8 cellular contexts compared by ENCODE assay signal in genomic region chr7:90244565-90244908, GRCh38. TPM values are rescaled to one million over a fixed set of nuclear protein-coding genes. Genes with fewer than 3 reads are reported as not detected.
DNase-seq lines count a peak whose midpoint lies in the region; ATAC-seq and TF ChIP-seq lines count a peak whose summit lies in the region.

No MANE protein-coding gene starts in this region.

- peaks cover 3% of the 10 kb centered on the region; the same call in 1 of the 2 replicates for H3F3A ChIP-seq in MM.1S (ENCODE audit: insufficient read depth, low read length)

- no peaks in the 10 kb centered on the region for H3K36me3 ChIP-seq in MM.1S (replicated peaks; ENCODE audit: insufficient read depth, low read length)
- H3K36me3 ChIP-seq in osteoblast (ENCODE audit: insufficient read depth, low read length) = no peaks in the 10 kb centered on the region

- H3K36me3 Mint-ChIP-seq in Calu3 (ENCODE audit: insufficient read depth, unreplicated experiment) (peaks cover 41% of the 10 kb centered on the region), endothelial cell (ENCODE audit: low read depth, unreplicated experiment) (no peaks in the 10 kb centered on the region)

- H3K27me3 Mint-ChIP-seq in Calu3 (ENCODE audit: unreplicated experiment) (no peaks in the 10 kb centered on the region), endothelial cell (ENCODE audit: unreplicated experiment) (peaks cover 10% of the 10 kb centered on the region)

- no TSS peak for BruUV-seq in Calu3 (replicated peaks; lab: Mats Ljungman, UMichigan)

- intact Hi-C loops in Calu3 (cut with micrococcal nuclease; ENCODE audit: unreplicated experiment) = no loop called here

- no peaks in the 10 kb centered on the region for H3K79me2 ChIP-seq in MM.1S (ENCODE audit: low read length)
- peaks cover 11% of the 10 kb centered on the region for H3K79me2 ChIP-seq in osteoblast (ENCODE audit: insufficient read depth, low read length)

- ATAC-seq in GM21825 (IDR thresholded peaks at IDR 0.05; ENCODE audit: unreplicated experiment) = no peak
- no peak for ATAC-seq in HG03280 (IDR thresholded peaks at IDR 0.05; ENCODE audit: unreplicated experiment)

- DNase-seq in Calu3 = no peak
- no peak for DNase-seq in MM.1S
- no peak for DNase-seq in endothelial cell (ENCODE audit: low spot score)
- DNase-seq in osteoblast (ENCODE audit: insufficient read length, low spot score, missing footprints) = no peak
- no peak for DNase-seq in SHP77 (lab: John Stamatoyannopoulos, UW)
- DNase-seq in NCI-H1436 (lab: John Stamatoyannopoulos, UW) = no peak

- H3K27me3 ChIP-seq in MM.1S (replicated peaks; ENCODE audit: insufficient read depth, low read length) (peaks cover 8% of the 10 kb centered on the region; the same call in 1 of the 2 replicates), osteoblast (ENCODE audit: insufficient read depth, low read length) (no peaks in the 10 kb centered on the region)

- peak overlapping the region; percentile 74; the same call in 1 of the 2 replicates for H3K9ac ChIP-seq in MM.1S (ENCODE audit: low read length)

- no peak for TF ChIP-seq CTCF in Calu3 (IDR thresholded peaks at IDR 0.05; ENCODE audit: unreplicated experiment)
- TF ChIP-seq CTCF in MM.1S (IDR thresholded peaks at IDR 0.05; ENCODE audit: low read length) = no peak
- no peak for TF ChIP-seq CTCF in endothelial cell (IDR thresholded peaks at IDR 0.05; ENCODE audit: unreplicated experiment)
- no peak for TF ChIP-seq CTCF in osteoblast (IDR thresholded peaks at IDR 0.05; ENCODE audit: extremely low read depth, low read depth, low read length)

- peaks cover 6% of the 10 kb centered on the region; the same call in 1 of the 2 replicates for H3K4me1 ChIP-seq in MM.1S (ENCODE audit: low read length)
- peaks cover 11% of the 10 kb centered on the region for H3K4me1 ChIP-seq in osteoblast (ENCODE audit: insufficient read depth, low read length)

- H3K4me3 Mint-ChIP-seq in Calu3 (ENCODE audit: low read depth, unreplicated experiment) = peak overlapping the region; percentile 92
- H3K4me3 Mint-ChIP-seq in endothelial cell (ENCODE audit: unreplicated experiment) = peak overlapping the region; percentile 96

- H3K27ac Mint-ChIP-seq in Calu3 (ENCODE audit: unreplicated experiment) = peak overlapping the region; percentile 88
- peak overlapping the region; percentile 24 for H3K27ac Mint-ChIP-seq in endothelial cell (ENCODE audit: unreplicated experiment)

- no peaks in the 10 kb centered on the region for H3K9me2 ChIP-seq in MM.1S (replicated peaks; ENCODE audit: insufficient read depth, low read length)

- peak overlapping the region; percentile 91 for H3K4me2 ChIP-seq in MM.1S (ENCODE audit: low read depth, low read length)
- H3K4me2 ChIP-seq in osteoblast (ENCODE audit: insufficient read depth, low read length) = peak overlapping the region; percentile 83

- H3K27ac ChIP-seq in MM.1S (ENCODE audit: low read length) (no peak overlapping the region), osteoblast (ENCODE audit: low read depth, low read length) (peak overlapping the region; percentile 92)

- H3K4me3 ChIP-seq in MM.1S (ENCODE audit: low read length) (peak overlapping the region; percentile 89), osteoblast (ENCODE audit: insufficient read depth, low read length) (peak overlapping the region; percentile 77)

- CTCF ChIA-PET in Calu3 (lab: Charles Lee) = interaction anchor here (0.7 to 1.3 kb wide), 2 partner anchors 18 to 33 kb away, joined by 3 to 4 read pairs; partner anchors contain the start of gene STEAP2

- peaks cover 28% of the 10 kb centered on the region for H3K4me1 Mint-ChIP-seq in Calu3 (ENCODE audit: low read depth, unreplicated experiment)
- peaks cover 18% of the 10 kb centered on the region for H3K4me1 Mint-ChIP-seq in endothelial cell (ENCODE audit: unreplicated experiment)

- H4K20me1 ChIP-seq in MM.1S (ENCODE audit: insufficient read depth, low read length) (no peaks in the 10 kb centered on the region), osteoblast (ENCODE audit: insufficient read depth, low read length) (no peaks in the 10 kb centered on the region)

- H2AFZ ChIP-seq in MM.1S (ENCODE audit: low read length) (peak overlapping the region; percentile 97), osteoblast (ENCODE audit: low read length) (peak overlapping the region; percentile 96)

- H3K9me3 Mint-ChIP-seq in Calu3 (ENCODE audit: low read depth, unreplicated experiment) (no peaks in the 10 kb centered on the region), endothelial cell (ENCODE audit: unreplicated experiment) (no peaks in the 10 kb centered on the region)

- H3K9me3 ChIP-seq in MM.1S (replicated peaks; ENCODE audit: insufficient read depth, low read length) (no peaks in the 10 kb centered on the region), osteoblast (ENCODE audit: low read depth, low read length) (no peaks in the 10 kb centered on the region)

RNA-seq across cellular contexts. Expression of gene CFAP69, which starts 0.4 kb away (rescaled TPM):
- total RNA-seq in Calu3 (2022) (3.4 and 4.6 TPM in 2 replicates), endothelial cell (ENCODE audit: unreplicated experiment) (1.8 TPM), osteoblast (5.4 and 8.8 TPM in 2 replicates)

RNA-seq across cellular contexts. Expression of gene STEAP2, which starts 33.0 kb away (rescaled TPM):
- 38.5 and 38.7 TPM in 2 replicates for total RNA-seq in Calu3 (2022)
- 0.49 TPM for total RNA-seq in endothelial cell (ENCODE audit: unreplicated experiment)
- total RNA-seq in osteoblast = 9.8 and 18.6 TPM in 2 replicates
